ENCODE assay signal across 1 cellular context in genomic region chr6:116016846-116017545, GRCh38.
A peak's percentile ranks its signal among the peaks of the same experiment; 100 is the strongest.
TF ChIP-seq lines count a peak whose summit lies in the region.

No MANE protein-coding gene starts in this region.

TF ChIP-seq in HepG2, 621 proteins besides CTCF, POLR2A, EP300 and RAD21 (continued from another document and continues in another):
- no peak for TF ChIP-seq HMGXB4 (CRISPR knock-in tag; IDR thresholded peaks at IDR 0.05; ENCODE audit: borderline replicate concordance in 1 of 2, low read depth in 1 of 2)
- 0 out of 2 replicates have a peak, but pooled peaks have one; percentile 40 for TF ChIP-seq ZSCAN25 (CRISPR knock-in tag; IDR thresholded peaks at IDR 0.05)
- TF ChIP-seq ZC3H13 (CRISPR knock-in tag; IDR thresholded peaks at IDR 0.05): no peak
- TF ChIP-seq ELF1 (CRISPR knock-in tag; IDR thresholded peaks at IDR 0.05): no peak
- 0 out of 2 replicates have a peak, but pooled peaks have one; percentile 15 for TF ChIP-seq HDAC2 (CRISPR knock-in tag; IDR thresholded peaks at IDR 0.05)
- peak; percentile 48; the same call in 1 of the 2 replicates for TF ChIP-seq RFXAP (CRISPR knock-in tag; IDR thresholded peaks at IDR 0.05; ENCODE audit: borderline replicate concordance)
- TF ChIP-seq PATZ1 (CRISPR knock-in tag; IDR thresholded peaks at IDR 0.05): peak; percentile 61; the same call in 1 of the 2 replicates
- TF ChIP-seq SAP130 (CRISPR knock-in tag; IDR thresholded peaks at IDR 0.05; ENCODE audit: low read depth): 0 out of 2 replicates have a peak, but pooled peaks have one; percentile 4
- no peak for TF ChIP-seq ZNF530 (CRISPR knock-in tag; IDR thresholded peaks at IDR 0.05; ENCODE audit: low read depth)
- no peak for TF ChIP-seq USF2 (IDR thresholded peaks at IDR 0.05; ENCODE audit: low read depth, low read length)
- no peak for TF ChIP-seq USF2 (CRISPR knock-in tag; IDR thresholded peaks at IDR 0.05; ENCODE audit: borderline replicate concordance)
- peak; percentile 44; the same call in 1 of the 2 replicates for TF ChIP-seq CREM (IDR thresholded peaks at IDR 0.05)
- TF ChIP-seq CREM (CRISPR knock-in tag; IDR thresholded peaks at IDR 0.05): no peak
- TF ChIP-seq ZBTB8A (CRISPR knock-in tag; IDR thresholded peaks at IDR 0.05; ENCODE audit: borderline replicate concordance, low read depth): no peak
- TF ChIP-seq RARA (CRISPR knock-in tag; IDR thresholded peaks at IDR 0.05): 0 out of 2 replicates have a peak, but pooled peaks have one; percentile 9
- TF ChIP-seq ZSCAN5A (CRISPR knock-in tag; IDR thresholded peaks at IDR 0.05; ENCODE audit: borderline replicate concordance): peak; percentile 42; the same call in 1 of the 2 replicates
- peak; percentile 47; the same call in 1 of the 2 replicates for TF ChIP-seq GATAD2A (CRISPR knock-in tag; IDR thresholded peaks at IDR 0.05)
- no peak for TF ChIP-seq KLF11 (CRISPR knock-in tag; IDR thresholded peaks at IDR 0.05)
- TF ChIP-seq NFYC (CRISPR knock-in tag; IDR thresholded peaks at IDR 0.05): peak; percentile 18; the same call in 1 of the 2 replicates
- 0 out of 2 replicates have a peak, but pooled peaks have one; percentile 43 for TF ChIP-seq ZNF766 (CRISPR knock-in tag; IDR thresholded peaks at IDR 0.05; ENCODE audit: borderline replicate concordance)
- TF ChIP-seq GFI1 (CRISPR knock-in tag; IDR thresholded peaks at IDR 0.05; ENCODE audit: borderline replicate concordance): peak; percentile 35; the same call in 1 of the 2 replicates
- TF ChIP-seq FOXP1 (IDR thresholded peaks at IDR 0.05): no peak
- peak; percentile 79 for TF ChIP-seq FOXP1 (CRISPR knock-in tag; IDR thresholded peaks at IDR 0.05)
- TF ChIP-seq ZNF3 (CRISPR knock-in tag; IDR thresholded peaks at IDR 0.05): no peak
- TF ChIP-seq JUN (CRISPR knock-in tag; IDR thresholded peaks at IDR 0.05): no peak
- peak; percentile 22; the same call in 1 of the 2 replicates for TF ChIP-seq HNF4A (CRISPR knock-in tag; IDR thresholded peaks at IDR 0.05)
- TF ChIP-seq MIER3 (CRISPR knock-in tag; IDR thresholded peaks at IDR 0.05; ENCODE audit: borderline replicate concordance): no peak
- TF ChIP-seq FOXK2 (IDR thresholded peaks at IDR 0.05): no peak
- no peak for TF ChIP-seq ZNF251 (CRISPR knock-in tag; IDR thresholded peaks at IDR 0.05)
- TF ChIP-seq ZNF644 (CRISPR knock-in tag; IDR thresholded peaks at IDR 0.05; ENCODE audit: low read depth): 0 out of 2 replicates have a peak, but pooled peaks have one; percentile 46
- TF ChIP-seq NFIC (IDR thresholded peaks at IDR 0.05; ENCODE audit: low read length): 0 out of 2 replicates have a peak, but pooled peaks have one; percentile 25
- no peak for TF ChIP-seq ZBTB33 (CRISPR knock-in tag; IDR thresholded peaks at IDR 0.05)
- TF ChIP-seq ZNF674 (CRISPR knock-in tag; IDR thresholded peaks at IDR 0.05; ENCODE audit: low read depth): no peak
- peak; percentile 93 for TF ChIP-seq SOX5 (CRISPR knock-in tag; IDR thresholded peaks at IDR 0.05; ENCODE audit: borderline replicate concordance)
- no peak for TF ChIP-seq SOX13 (IDR thresholded peaks at IDR 0.05)
- TF ChIP-seq SOX13 (CRISPR knock-in tag; conservative IDR thresholded peaks at IDR 0.05 in 1 of 2, IDR thresholded peaks at IDR 0.05 in 1 of 2): peak in 1 of 2 experiments; percentile 88; a peak in 2 of 4 replicates
- no peak for TF ChIP-seq MLLT10 (CRISPR knock-in tag; IDR thresholded peaks at IDR 0.05)
- TF ChIP-seq ZNF296 (CRISPR knock-in tag; conservative IDR thresholded peaks at IDR 0.05): no peak
- peak; percentile 58 for TF ChIP-seq FOXA3 (CRISPR knock-in tag; IDR thresholded peaks at IDR 0.05)
- peak; percentile 63; the same call in 1 of the 2 replicates for TF ChIP-seq ZNF292 (CRISPR knock-in tag; IDR thresholded peaks at IDR 0.05; ENCODE audit: borderline replicate concordance, low read depth)
- TF ChIP-seq NR2F2 (IDR thresholded peaks at IDR 0.05; ENCODE audit: borderline replicate concordance, low read depth): 0 out of 2 replicates have a peak, but pooled peaks have one; percentile 12
- TF ChIP-seq CEBPB (IDR thresholded peaks at IDR 0.05; ENCODE audit: borderline replicate concordance, low read depth, low read length): 0 out of 2 replicates have a peak, but pooled peaks have one; percentile 4
- TF ChIP-seq FOXA1 (IDR thresholded peaks at IDR 0.05): 0 out of 2 replicates have a peak, but pooled peaks have one; percentile 33
- peak; percentile 62 for TF ChIP-seq FOXA1 (CRISPR knock-in tag; IDR thresholded peaks at IDR 0.05)
- TF ChIP-seq EHMT2 (IDR thresholded peaks at IDR 0.05; ENCODE audit: borderline replicate concordance, low read depth, low read length): no peak
- no peak for TF ChIP-seq HOXA3 (CRISPR knock-in tag; IDR thresholded peaks at IDR 0.05)
- TF ChIP-seq CEBPG (CRISPR knock-in tag; IDR thresholded peaks at IDR 0.05): peak; percentile 24; the same call in 1 of the 2 replicates
- TF ChIP-seq ZMYM4 (CRISPR knock-in tag; IDR thresholded peaks at IDR 0.05): 0 out of 2 replicates have a peak, but pooled peaks have one; percentile 42
- peak; percentile 70; the same call in 1 of the 2 replicates for TF ChIP-seq ZNF44 (CRISPR knock-in tag; IDR thresholded peaks at IDR 0.05)
- TF ChIP-seq PAXIP1 (CRISPR knock-in tag; conservative IDR thresholded peaks at IDR 0.05): peak; percentile 69
- peak; percentile 68 for TF ChIP-seq ISL2 (CRISPR knock-in tag; IDR thresholded peaks at IDR 0.05)
- 0 out of 2 replicates have a peak, but pooled peaks have one; percentile 11 for TF ChIP-seq ERF (CRISPR knock-in tag; IDR thresholded peaks at IDR 0.05)
- 0 out of 2 replicates have a peak, but pooled peaks have one; percentile 29 for TF ChIP-seq RXRB (CRISPR knock-in tag; IDR thresholded peaks at IDR 0.05; ENCODE audit: borderline replicate concordance)
- no peak for TF ChIP-seq NR1H2 (CRISPR knock-in tag; IDR thresholded peaks at IDR 0.05; ENCODE audit: borderline replicate concordance, low read depth)
- TF ChIP-seq REPIN1 (CRISPR knock-in tag; IDR thresholded peaks at IDR 0.05; ENCODE audit: borderline replicate concordance, low read depth): no peak
- 0 out of 2 replicates have a peak, but pooled peaks have one; percentile 56 for TF ChIP-seq ZNF280D (CRISPR knock-in tag; IDR thresholded peaks at IDR 0.05)
- TF ChIP-seq MATR3 (CRISPR knock-in tag; IDR thresholded peaks at IDR 0.05): no peak
